Comparison of ENCODE assay signal across 21 cellular contexts in genomic region chr7:88429382-88429781, GRCh38.
DNase-seq lines count a peak whose midpoint lies in the region; ATAC-seq, FAIRE-seq and TF ChIP-seq lines count a peak whose summit lies in the region.
"Had no signal": no experiment of that assay in that cellular context is flagged by ENCODE, and none has a peak within 500 bp of the region (broad histone marks: within the 10 kb centered on the region; RNA-seq: fewer than 3 reads in every experiment).

No MANE protein-coding gene starts in this region.

- H3K27ac ChIP-seq in HepG2 (ENCODE audit: extremely low read length, insufficient read depth, low read length) = no peak overlapping the region
- H3K27ac ChIP-seq in right lobe of liver = no peak overlapping the region
- no peak overlapping the region for H3K27ac ChIP-seq in MM.1S (ENCODE audit: low read length)
- H3K27ac ChIP-seq: KMS-11, prostate gland, upper lobe of right lung had no signal

- H3K4me1 Mint-ChIP-seq in effector memory CD8-positive, alpha-beta T cell (ENCODE audit: low read depth in 2 of 2) = no peaks in the 10 kb centered on the region
- H3K4me1 Mint-ChIP-seq: CD14-positive monocyte had no signal

- no TSS peak for BruUV-seq in HepG2 (replicated peaks; lab: Mats Ljungman, UMichigan)

- DNase-seq in HepG2 (ENCODE audit: low spot score) = no peak
- no peak for DNase-seq in right lobe of liver
- DNase-seq in RKO (ENCODE audit: low spot score) = peak; percentile 81
- DNase-seq in fibroblast of mammary gland (ENCODE audit: low read depth) = peak; percentile 7
- DNase-seq in MM.1S = no peak
- no peak for DNase-seq in effector memory CD8-positive, alpha-beta T cell
- DNase-seq: activated T-cell treated with anti-CD3 and anti-CD28 coated beads, Interleukin-2, amount 50 U/mL, for 48 hours; left colon; NCI-H1105; NCI-H774; stimulated activated CD4-positive, alpha-beta T cell treated with anti-CD3 and anti-CD28 coated beads, Interleukin-4, amount 100 ng/mL, for 4 hours; T-helper 9 cell; upper lobe of right lung had no signal

- no peak for ATAC-seq in HepG2
- no peak for ATAC-seq in right lobe of liver
- no peak for ATAC-seq in GM18868 (IDR thresholded peaks at IDR 0.05; ENCODE audit: unreplicated experiment)
- ATAC-seq in GM19397 (IDR thresholded peaks at IDR 0.05; ENCODE audit: unreplicated experiment) = no peak
- ATAC-seq in effector memory CD8-positive, alpha-beta T cell (replicated peaks) = no peak
- ATAC-seq: left colon, upper lobe of right lung had no signal

- POLR2A ChIA-PET in HepG2 (lab: Yijun Ruan, JAX) = no interaction called here

- FAIRE-seq in HepG2 (lab: Jason Lieb, UNC) = no peak
- FAIRE-seq: astrocyte had no signal

- H3K4me3 ChIP-seq in HepG2 (replicated peaks in 1 of 3; ENCODE audit: insufficient read depth in 1 of 3, low read depth in 2 of 3, low read length in 3 of 3) = no peak overlapping the region
- no peak overlapping the region for H3K4me3 ChIP-seq in right lobe of liver
- no peak overlapping the region for H3K4me3 ChIP-seq in fibroblast of mammary gland (ENCODE audit: control insufficient read depth, low read depth, low read length)
- no peak overlapping the region for H3K4me3 ChIP-seq in MM.1S (ENCODE audit: low read length)
- H3K4me3 ChIP-seq: prostate gland, smooth muscle cell, upper lobe of right lung had no signal

- H3K4me2 ChIP-seq in HepG2 (ENCODE audit: low read depth, low read length) (no peak overlapping the region), MM.1S (ENCODE audit: low read depth, low read length) (no peak overlapping the region)
- H3K4me2 ChIP-seq: KMS-11, smooth muscle cell had no signal

- H3K27me3 ChIP-seq in HepG2 (ENCODE audit: control insufficient read depth in 1 of 2, insufficient read depth in 2 of 2, low read length in 2 of 2) (no peaks in the 10 kb centered on the region), right lobe of liver (no peaks in the 10 kb centered on the region), MM.1S (replicated peaks; ENCODE audit: insufficient read depth, low read length) (no peaks in the 10 kb centered on the region)
- H3K27me3 ChIP-seq: upper lobe of right lung had no signal

- whole genome bisulfite sequencing in HepG2 (ENCODE audit: low lambda C conversion rate) = 1% methylated on average over 2 of the region's 2 CpGs
- 52% methylated on average over 2 of the region's 2 CpGs for WGBS in right lobe of liver (ENCODE audit: insufficient coverage, low coverage, low lambda C conversion rate, missing lambda C conversion rate)

- intact Hi-C loops in HepG2 (cut with micrococcal nuclease; ENCODE audit: unreplicated experiment) (no loop called here), right lobe of liver (cut with DNase I) (no loop called here)

- H3K4me3 Mint-ChIP-seq in effector memory CD8-positive, alpha-beta T cell = no peak overlapping the region
- H3K4me3 Mint-ChIP-seq: CD14-positive monocyte had no signal

- no peaks in the 10 kb centered on the region for H3K9me2 ChIP-seq in MM.1S (replicated peaks; ENCODE audit: insufficient read depth, low read length)

- H3K27me3 Mint-ChIP-seq in effector memory CD8-positive, alpha-beta T cell = no peaks in the 10 kb centered on the region

- H3F3A ChIP-seq in MM.1S (ENCODE audit: insufficient read depth, low read length) = no peaks in the 10 kb centered on the region

- TF ChIP-seq EP300 in HepG2 (IDR thresholded peaks at IDR 0.05; ENCODE audit: low read depth in 2 of 2, low read length in 2 of 2) (no peak), HepG2 (CRISPR knock-in tag; IDR thresholded peaks at IDR 0.05; ENCODE audit: borderline replicate concordance) (no peak)

- no peak overlapping the region for H2AFZ ChIP-seq in HepG2 (ENCODE audit: low read length)
- H2AFZ ChIP-seq in MM.1S (ENCODE audit: low read length) = no peak overlapping the region

- TF ChIP-seq RAD21 in HepG2 (CRISPR knock-in tag; IDR thresholded peaks at IDR 0.05) = no peak

- TF ChIP-seq POLR2A in HepG2 (IDR thresholded peaks at IDR 0.05; ENCODE audit: insufficient read depth in 1 of 2, low read depth in 2 of 2, low read length in 2 of 2) = no peak
- no peak for TF ChIP-seq POLR2A in right lobe of liver (IDR thresholded peaks at IDR 0.05)

- H3K9ac ChIP-seq in HepG2 (ENCODE audit: insufficient read depth, low read depth, low read length) (no peak overlapping the region), MM.1S (ENCODE audit: low read length) (no peak overlapping the region)
- H3K9ac ChIP-seq: KMS-11 had no signal

- CTCF ChIA-PET in HepG2 (lab: Yijun Ruan, JAX; ENCODE audit: low intra/inter-chr PET ratio, low total read pairs) = no interaction called here

- H3K36me3 ChIP-seq in HepG2 (replicated peaks in 1 of 2; ENCODE audit: control insufficient read depth in 1 of 2, insufficient read depth in 2 of 2, low read length in 2 of 2) (no peaks in the 10 kb centered on the region), right lobe of liver (no peaks in the 10 kb centered on the region), MM.1S (replicated peaks; ENCODE audit: insufficient read depth, low read length) (no peaks in the 10 kb centered on the region)
- H3K36me3 ChIP-seq: prostate gland, upper lobe of right lung had no signal

- H3K4me1 ChIP-seq in HepG2 (ENCODE audit: insufficient read depth, low read length) = no peaks in the 10 kb centered on the region
- no peaks in the 10 kb centered on the region for H3K4me1 ChIP-seq in right lobe of liver
- no peaks in the 10 kb centered on the region for H3K4me1 ChIP-seq in MM.1S (ENCODE audit: low read length)
- H3K4me1 ChIP-seq: prostate gland, upper lobe of right lung had no signal

- H3K27ac Mint-ChIP-seq in effector memory CD8-positive, alpha-beta T cell = no peak overlapping the region
- H3K27ac Mint-ChIP-seq: activated naive CD4-positive, alpha-beta T cell treated with anti-CD3 and anti-CD28 coated beads, Interleukin-2, amount 50 U/mL, for 72 hours; CD14-positive monocyte had no signal

- no peaks in the 10 kb centered on the region for H3K36me3 Mint-ChIP-seq in effector memory CD8-positive, alpha-beta T cell (ENCODE audit: insufficient read depth)
- H3K36me3 Mint-ChIP-seq: activated naive CD4-positive, alpha-beta T cell treated with anti-CD3 and anti-CD28 coated beads, Interleukin-2, amount 50 U/mL, for 72 hours; CD14-positive monocyte had no signal

- no peaks in the 10 kb centered on the region for H3K9me3 Mint-ChIP-seq in effector memory CD8-positive, alpha-beta T cell

- in situ Hi-C loops in HepG2 (cut with HindIII; ENCODE audit: extremely low pct_ligation_motif_present, low pct_unique_long_range_greater_than_20kb) = no loop called here

- H4K20me1 ChIP-seq in HepG2 (ENCODE audit: insufficient read depth, low read length) (no peaks in the 10 kb centered on the region), MM.1S (ENCODE audit: insufficient read depth, low read length) (no peaks in the 10 kb centered on the region)

- H3K9me3 ChIP-seq in HepG2 (ENCODE audit: low read length) (no peaks in the 10 kb centered on the region), right lobe of liver (no peaks in the 10 kb centered on the region), MM.1S (replicated peaks; ENCODE audit: insufficient read depth, low read length) (no peaks in the 10 kb centered on the region)
- H3K9me3 ChIP-seq: prostate gland, upper lobe of right lung had no signal

- H3K79me2 ChIP-seq in HepG2 (ENCODE audit: insufficient read depth, low read length) (no peaks in the 10 kb centered on the region), MM.1S (ENCODE audit: low read length) (no peaks in the 10 kb centered on the region)

- no peak for TF ChIP-seq CTCF in HepG2 (CRISPR knock-in tag; IDR thresholded peaks at IDR 0.05)
- TF ChIP-seq CTCF in right lobe of liver (IDR thresholded peaks at IDR 0.05) = no peak
- TF ChIP-seq CTCF in fibroblast of mammary gland (conservative IDR thresholded peaks at IDR 0.05; ENCODE audit: control insufficient read depth, insufficient read depth, low read depth, low read length) = no peak
- no peak for TF ChIP-seq CTCF in MM.1S (IDR thresholded peaks at IDR 0.05; ENCODE audit: low read length)

TF ChIP-seq in HepG2, 621 proteins besides CTCF, POLR2A, EP300 and RAD21:
- TF ChIP-seq MAFK (conservative IDR thresholded peaks at IDR 0.05 in 1 of 2, IDR thresholded peaks at IDR 0.05 in 1 of 2; ENCODE audit: low read length in 2 of 2) (peak; percentile 14 to 59; a peak in 2 of 4 replicates), HHEX (CRISPR knock-in tag; IDR thresholded peaks at IDR 0.05) (no peak), MAFF (IDR thresholded peaks at IDR 0.05; ENCODE audit: low read depth, low read length) (peak; percentile 44; the same call in 1 of the 2 replicates), TCF7 (IDR thresholded peaks at IDR 0.05; ENCODE audit: low read depth) (no peak), NKX3-1 (CRISPR knock-in tag; IDR thresholded peaks at IDR 0.05) (no peak)

Comparison
In these comparisons a context has a peak if more than half of its experiments do, and no peak if none do; other contexts are left out.
1. DNase-seq: peak in RKO (single experiment) and fibroblast of mammary gland (single experiment); none in HepG2 (single experiment), right lobe of liver (0 of 3), MM.1S (single experiment) and effector memory CD8-positive, alpha-beta T cell (0 of 3).